In genomic region chr10:71268247-71268691, GRCh38 we compare ENCODE assay signal across 9 cellular contexts. TPM values are rescaled to one million over a fixed set of nuclear protein-coding genes. Genes with fewer than 3 reads are reported as not detected.
DNase-seq lines count a peak whose midpoint lies in the region; ATAC-seq and TF ChIP-seq lines count a peak whose summit lies in the region.
"Had no signal": no experiment of that assay in that cellular context is flagged by ENCODE, and none has a peak within 500 bp of the region (broad histone marks: within the 10 kb centered on the region; RNA-seq: fewer than 3 reads in every experiment).

No MANE protein-coding gene starts in this region.

- peak overlapping the region; percentile 88 for H3K27ac ChIP-seq in left ventricle myocardium inferior (replicated peaks)
- peak overlapping the region in 2 of 5 donors; percentile 11 to 76 for H3K27ac ChIP-seq in stomach

- H3K27me3 ChIP-seq in left ventricle myocardium inferior (ENCODE audit: low read depth) = no peaks in the 10 kb centered on the region
- no peaks in the 10 kb centered on the region for H3K27me3 ChIP-seq in stomach

- H3K9me3 Mint-ChIP-seq in activated T-helper 17 cell treated with anti-CD3 and anti-CD28 coated beads, Interleukin-2, amount 50 U/mL, for 72 hours = no peaks in the 10 kb centered on the region

- no peaks in the 10 kb centered on the region for H3K36me3 Mint-ChIP-seq in activated T-helper 17 cell treated with anti-CD3 and anti-CD28 coated beads, Interleukin-2, amount 50 U/mL, for 72 hours (ENCODE audit: low read depth)

- intact Hi-C loops in left ventricle myocardium inferior (cut with micrococcal nuclease) = loop anchor here (5.0 kb wide), 1 partner anchor 56 kb away; the partner anchor contains the start of gene UNC5B
- intact Hi-C loops in stomach (cut with DNase I; ENCODE audit: low total_unique reads) = no loop called here

- H3K4me1 ChIP-seq in left ventricle myocardium inferior (peaks cover 92% of the 10 kb centered on the region), stomach (peaks cover 10 to 67% (median 48%) of the 10 kb centered on the region in 4 donors)

- peak; percentile 15 for DNase-seq in HCEC 1CT
- no peak for DNase-seq in left ventricle myocardium inferior
- DNase-seq in stomach = no peak
- DNase-seq in mesenteric fat pad (ENCODE audit: low spot score) = no peak
- DNase-seq in activated CD4-positive, alpha-beta T cell treated with anti-CD3 and anti-CD28 coated beads for 48 hours = no peak
- DNase-seq in NCI-H748 (lab: John Stamatoyannopoulos, UW; ENCODE audit: unreplicated experiment) = no peak
- DNase-seq: T-helper 1 cell had no signal

- H3K27ac Mint-ChIP-seq in activated T-helper 17 cell treated with anti-CD3 and anti-CD28 coated beads, Interleukin-2, amount 50 U/mL, for 72 hours = peak overlapping the region; percentile 4

- TF ChIP-seq POLR2A in stomach (IDR thresholded peaks at IDR 0.05) = no peak

- TF ChIP-seq EP300 in stomach (IDR thresholded peaks at IDR 0.05) = no peak

- H3K36me3 ChIP-seq in left ventricle myocardium inferior (no peaks in the 10 kb centered on the region), stomach (no peaks in the 10 kb centered on the region)

- TF ChIP-seq CTCF in left ventricle myocardium inferior (IDR thresholded peaks at IDR 0.05; ENCODE audit: borderline replicate concordance) (peak; percentile 69), stomach (IDR thresholded peaks at IDR 0.05) (peak in 4 of 7 experiments; percentile 22 to 41 (median 24))

- H3K4me3 Mint-ChIP-seq in activated T-helper 17 cell treated with anti-CD3 and anti-CD28 coated beads, Interleukin-2, amount 50 U/mL, for 72 hours = no peak overlapping the region

- H3K9me3 ChIP-seq in left ventricle myocardium inferior (replicated peaks) (no peaks in the 10 kb centered on the region), stomach (no peaks in the 10 kb centered on the region)

- H3K4me1 Mint-ChIP-seq in activated T-helper 17 cell treated with anti-CD3 and anti-CD28 coated beads, Interleukin-2, amount 50 U/mL, for 72 hours = no peaks in the 10 kb centered on the region

- 65 to 77% (median 68%) methylated on average over 8 of the region's 8 CpGs for WGBS in stomach, 5 donors

- H3K27me3 Mint-ChIP-seq in activated T-helper 17 cell treated with anti-CD3 and anti-CD28 coated beads, Interleukin-2, amount 50 U/mL, for 72 hours = no peaks in the 10 kb centered on the region

- ATAC-seq in activated T-helper 17 cell treated with anti-CD3 and anti-CD28 coated beads, Interleukin-2, amount 50 U/mL, for 72 hours (replicated peaks) = no peak
- ATAC-seq in GM19467 (IDR thresholded peaks at IDR 0.05; ENCODE audit: unreplicated experiment) = no peak

- no peak overlapping the region for H3K4me3 ChIP-seq in left ventricle myocardium inferior
- H3K4me3 ChIP-seq in stomach = no peak overlapping the region

RNA-seq across cellular contexts. Expression of gene SLC29A3, which starts 50.8 kb away (rescaled TPM):
- 1 to 10 TPM; 2.7 to 3.4 TPM for total RNA-seq in activated T-helper 17 cell treated with anti-CD3 and anti-CD28 coated beads, Interleukin-2, amount 50 U/mL, for 72 hours
- 1.7 TPM for total RNA-seq in left ventricle myocardium inferior
- total RNA-seq in stomach = 10 to 100 TPM in 1 of 5 donors, 1 to 10 TPM in 2, not detected in 2; 2.8 to 23.7 (median 6.4) TPM
- polyA plus RNA-seq in stomach = 1 to 10 TPM; 2.9 to 4.8 (median 3.7) TPM
- total RNA-seq in mesenteric fat pad = 6.9 TPM

RNA-seq across cellular contexts. Expression of gene UNC5B, which starts 55.9 kb away (rescaled TPM):
- under 1 TPM in 1 of 2 donors, not detected in 1; 0.04 TPM for total RNA-seq in activated T-helper 17 cell treated with anti-CD3 and anti-CD28 coated beads, Interleukin-2, amount 50 U/mL, for 72 hours
- total RNA-seq in left ventricle myocardium inferior (15.6 TPM), stomach (10 to 100 TPM in 2 of 5 donors, 1 to 10 TPM in 3; 5.5 to 42.9 (median 9.4) TPM), mesenteric fat pad (5.3 TPM)
- polyA plus RNA-seq in stomach = 1 to 10 TPM; 1.4 to 3.9 (median 2.0) TPM
